ENCODE assay signal across 16 cellular contexts in genomic region chr4:183180096-183180495, GRCh38.
DNase-seq lines count a peak whose midpoint lies in the region; ATAC-seq and TF ChIP-seq lines count a peak whose summit lies in the region.
"Had no signal": no experiment of that assay in that cellular context is flagged by ENCODE, and none has a peak within 500 bp of the region (broad histone marks: within the 10 kb centered on the region; RNA-seq: fewer than 3 reads in every experiment).

No MANE protein-coding gene starts in this region.

- H3K27me3 Mint-ChIP-seq in endodermal cell (ENCODE audit: insufficient read depth) (no peaks in the 10 kb centered on the region), nephron progenitor cell (ENCODE audit: low read depth, poor library complexity) (no peaks in the 10 kb centered on the region)
- H3K27me3 Mint-ChIP-seq: CD4-positive, CD25-positive, alpha-beta regulatory T cell had no signal

- H3K9me3 ChIP-seq in endodermal cell (ENCODE audit: control insufficient read depth, low read length), result peaks cover 26% of the 10 kb centered on the region
- H3K9me3 ChIP-seq: Caco-2 had no signal

- H3K4me1 ChIP-seq in endodermal cell (ENCODE audit: control insufficient read depth, insufficient read depth, low read length), result peaks cover 18% of the 10 kb centered on the region
- H3K4me1 ChIP-seq: BE2C had no signal

- H3K4me3 Mint-ChIP-seq in endodermal cell, result no peak overlapping the region
- no peak overlapping the region for H3K4me3 Mint-ChIP-seq in nephron progenitor cell
- H3K4me3 Mint-ChIP-seq: CD4-positive, CD25-positive, alpha-beta regulatory T cell; CD8-positive, alpha-beta memory T cell had no signal

- H3K36me3 ChIP-seq in endodermal cell (ENCODE audit: control insufficient read depth, insufficient read depth, low read length), result peaks cover 29% of the 10 kb centered on the region

- H3K4me1 Mint-ChIP-seq in endodermal cell, result peaks cover 49% of the 10 kb centered on the region
- H3K4me1 Mint-ChIP-seq in nephron progenitor cell, result peaks cover 45% of the 10 kb centered on the region
- H3K4me1 Mint-ChIP-seq: CD4-positive, CD25-positive, alpha-beta regulatory T cell had no signal

- peak; percentile 42 for DNase-seq in GM04504 (ENCODE audit: low read depth)
- DNase-seq in HFF-Myc (ENCODE audit: extremely low read depth, low read depth), result peak; percentile 27
- no peak for DNase-seq in endodermal cell
- DNase-seq in nephron progenitor cell, result no peak
- no peak for DNase-seq in SIG-M5 treated with dmso at 0.1 percent for 504 hours (lab: John Stamatoyannopoulos, UW; ENCODE audit: unreplicated experiment)
- no peak for DNase-seq in RKO (ENCODE audit: low spot score)
- DNase-seq: BE2C; C1 segment of cervical spinal cord; Caco-2; CD4-positive, CD25-positive, alpha-beta regulatory T cell; CD8-positive, alpha-beta memory T cell had no signal

- H3K36me3 Mint-ChIP-seq in endodermal cell (ENCODE audit: low read depth), result peaks cover 17% of the 10 kb centered on the region
- H3K36me3 Mint-ChIP-seq in nephron progenitor cell (ENCODE audit: low read depth), result peaks cover 19% of the 10 kb centered on the region
- H3K36me3 Mint-ChIP-seq: CD4-positive, CD25-positive, alpha-beta regulatory T cell had no signal

- no peak overlapping the region for H3K27ac ChIP-seq in endodermal cell (ENCODE audit: low read depth, low read length)
- H3K27ac ChIP-seq: HL-60, KMS-11 had no signal

- no peak overlapping the region for H3K9ac ChIP-seq in endodermal cell (ENCODE audit: extremely low read depth, low read length, poor library complexity, severe bottlenecking)
- H3K9ac ChIP-seq: KMS-11 had no signal

- no peaks in the 10 kb centered on the region for H3K27me3 ChIP-seq in endodermal cell (ENCODE audit: control insufficient read depth, insufficient read depth, low read length, poor library complexity, severe bottlenecking)
- H3K27me3 ChIP-seq: BE2C had no signal

- H3K9me3 Mint-ChIP-seq in endodermal cell (peaks cover 4% of the 10 kb centered on the region), nephron progenitor cell (peaks cover 8% of the 10 kb centered on the region)

- 91 to 94% methylated on average over 5 to 7 of the region's 7 CpGs for WGBS in endodermal cell (ENCODE audit: insufficient coverage in 1 of 2, insufficient read length in 1 of 2), 2 experiments

- ATAC-seq in HG02588 (IDR thresholded peaks at IDR 0.05; ENCODE audit: unreplicated experiment) (no peak), HG02885 (IDR thresholded peaks at IDR 0.05; ENCODE audit: poor library complexity, unreplicated experiment) (no peak)
- ATAC-seq: HCT116 had no signal

- no peak overlapping the region for H3K4me3 ChIP-seq in HFF-Myc (replicated peaks; ENCODE audit: low read depth, low read length)
- H3K4me3 ChIP-seq in endodermal cell (ENCODE audit: low read length), result no peak overlapping the region

- H3K27ac Mint-ChIP-seq in endodermal cell (peak overlapping the region; percentile 52), nephron progenitor cell (peak overlapping the region; percentile 86)
- H3K27ac Mint-ChIP-seq: CD4-positive, CD25-positive, alpha-beta regulatory T cell had no signal

- TF ChIP-seq CTCF in HFF-Myc (IDR thresholded peaks at IDR 0.05; ENCODE audit: low read depth, low read length, missing control alignments), result no peak
- TF ChIP-seq CTCF in endodermal cell (conservative IDR thresholded peaks at IDR 0.05), result no peak
- TF ChIP-seq CTCF in nephron progenitor cell (IDR thresholded peaks at IDR 0.05), result no peak

Comparison
In these comparisons a context has a peak if more than half of its experiments do, and no peak if none do; other contexts are left out.
1. DNase-seq: peak in GM04504 (single experiment) and HFF-Myc (single experiment); none in endodermal cell (single experiment), nephron progenitor cell (single experiment), SIG-M5 treated with dmso at 0.1 percent for 504 hours (single experiment) and RKO (single experiment).